In genomic region chr6:31737315-31738047, GRCh38 we compare ENCODE assay signal across 1 cellular context.
TF ChIP-seq lines count a peak whose summit lies in the region.

No MANE protein-coding gene starts in this region.

TF ChIP-seq in K562, 482 proteins besides CTCF, POLR2A, EP300 and RAD21 (continued from another document and continues in another):
- TF ChIP-seq CHD7 (IDR thresholded peaks at IDR 0.05; ENCODE audit: low read depth, low read length) (no peak), CREBBP (IDR thresholded peaks at IDR 0.05; ENCODE audit: low read depth, low read length) (no peak), TCF3 (CRISPR knock-in tag; IDR thresholded peaks at IDR 0.05) (no peak), ZNF507 (tag; conservative IDR thresholded peaks at IDR 0.05) (no peak), CBX2 (IDR thresholded peaks at IDR 0.05; ENCODE audit: insufficient read depth, low read length, poor library complexity, severe bottlenecking) (no peak), JUND (IDR thresholded peaks at IDR 0.05; ENCODE audit: borderline replicate concordance, low read depth, low read length) (no peak), JUND (tag; IDR thresholded peaks at IDR 0.05; ENCODE audit: borderline replicate concordance, low read depth, low read length) (no peak), ZFP1 (CRISPR knock-in tag; IDR thresholded peaks at IDR 0.05) (no peak), STAG1 (CRISPR knock-in tag; IDR thresholded peaks at IDR 0.05; ENCODE audit: borderline replicate concordance) (no peak), DIDO1 (tag; IDR thresholded peaks at IDR 0.05; ENCODE audit: low read depth) (no peak; the same call in 1 of the 2 replicates), ZBTB43 (CRISPR knock-in tag; IDR thresholded peaks at IDR 0.05) (0 out of 2 replicates have a peak, but pooled peaks have one; percentile 34), CREB5 (CRISPR knock-in tag; IDR thresholded peaks at IDR 0.05) (peak; percentile 82; the same call in 1 of the 2 replicates), ZNF655 (CRISPR knock-in tag; IDR thresholded peaks at IDR 0.05) (0 out of 2 replicates have a peak, but pooled peaks have one; percentile 72), GATA2 (CRISPR knock-in tag; IDR thresholded peaks at IDR 0.05) (no peak), NFXL1 (CRISPR knock-in tag; IDR thresholded peaks at IDR 0.05) (no peak), ZNF165 (CRISPR knock-in tag; IDR thresholded peaks at IDR 0.05; ENCODE audit: borderline replicate concordance) (no peak), ATF2 (CRISPR knock-in tag; IDR thresholded peaks at IDR 0.05) (no peak), ATF3 (IDR thresholded peaks at IDR 0.05) (no peak), ATF3 (CRISPR knock-in tag; conservative IDR thresholded peaks at IDR 0.05) (no peak), HNRNPL (IDR thresholded peaks at IDR 0.05; ENCODE audit: low read depth, low read length) (no peak), ZFP91 (CRISPR knock-in tag; IDR thresholded peaks at IDR 0.05) (no peak), PYGO2 (tag; IDR thresholded peaks at IDR 0.05) (peak; percentile 14; the same call in 1 of the 2 replicates), SMAD1 (IDR thresholded peaks at IDR 0.05; ENCODE audit: low read depth, low read length, partially characterized antibody) (no peak), ZNF280A (IDR thresholded peaks at IDR 0.05; ENCODE audit: low read depth, partially characterized antibody) (peak; percentile 35), TEAD2 (tag; IDR thresholded peaks at IDR 0.05) (no peak), ELK3 (CRISPR knock-in tag; IDR thresholded peaks at IDR 0.05) (0 out of 2 replicates have a peak, but pooled peaks have one; percentile 45)
